Comparison of ENCODE assay signal across 18 cellular contexts in genomic region chr4:181701911-181702310, GRCh38.
"Had no signal": no experiment of that assay in that cellular context is flagged by ENCODE, and none has a peak within 500 bp of the region (broad histone marks: within the 10 kb centered on the region; RNA-seq: fewer than 3 reads in every experiment).

No MANE protein-coding gene starts in this region.

- H3K27me3 Mint-ChIP-seq: activated naive CD8-positive, alpha-beta T cell; activated T-cell treated with anti-CD3 and anti-CD28 coated beads, Interleukin-2, amount 50 U/mL, for 24 hours; activated T-helper 17 cell treated with anti-CD3 and anti-CD28 coated beads, Interleukin-2, amount 50 U/mL, for 72 hours had no signal

- H3K27ac ChIP-seq: adrenal gland, ascending aorta, foreskin keratinocyte, left ventricle myocardium inferior, prostate gland, thoracic aorta, upper lobe of left lung, WERI-Rb-1 had no signal

- DNase-seq: activated T-cell treated with anti-CD3 and anti-CD28 coated beads, Interleukin-2, amount 50 U/mL, for 24 hours; adrenal gland; central memory CD4-positive, alpha-beta T cell; effector memory CD4-positive, alpha-beta T cell; foreskin keratinocyte; immature natural killer cell; left ventricle myocardium inferior; midbrain; natural killer cell; stimulated activated CD4-positive, alpha-beta T cell treated with anti-CD3 and anti-CD28 coated beads, Interleukin-4, amount 100 ng/mL, for 24 hours; stimulated activated naive CD4-positive, alpha-beta T cell treated with Interleukin-2 at 50 U/mL for 16 hours; upper lobe of left lung; WERI-Rb-1 had no signal

- H3K27me3 ChIP-seq: adrenal gland, ascending aorta, foreskin keratinocyte, upper lobe of left lung had no signal

- H3K4me3 Mint-ChIP-seq: activated naive CD8-positive, alpha-beta T cell; activated T-cell treated with anti-CD3 and anti-CD28 coated beads, Interleukin-2, amount 50 U/mL, for 24 hours; activated T-helper 17 cell treated with anti-CD3 and anti-CD28 coated beads, Interleukin-2, amount 50 U/mL, for 72 hours; immature natural killer cell; natural killer cell had no signal

- H3K36me3 Mint-ChIP-seq: activated naive CD8-positive, alpha-beta T cell; immature natural killer cell; natural killer cell had no signal

- H3K4me1 ChIP-seq: adrenal gland, ascending aorta, foreskin keratinocyte, left ventricle myocardium inferior, prostate gland, upper lobe of left lung had no signal

- H3K9me3 ChIP-seq: adrenal gland, ascending aorta, left ventricle myocardium inferior, prostate gland, thoracic aorta, upper lobe of left lung had no signal

- H3K4me1 Mint-ChIP-seq: activated T-helper 17 cell treated with anti-CD3 and anti-CD28 coated beads, Interleukin-2, amount 50 U/mL, for 72 hours; immature natural killer cell; natural killer cell had no signal

- ATAC-seq: activated T-helper 17 cell treated with anti-CD3 and anti-CD28 coated beads, Interleukin-2, amount 50 U/mL, for 72 hours; foreskin keratinocyte; natural killer cell had no signal

- H3K36me3 ChIP-seq: adrenal gland, ascending aorta, left ventricle myocardium inferior, prostate gland, thoracic aorta, upper lobe of left lung, WERI-Rb-1 had no signal

- H3K4me3 ChIP-seq: adrenal gland, ascending aorta, left ventricle myocardium inferior, prostate gland, thoracic aorta, upper lobe of left lung had no signal

- H3K27ac Mint-ChIP-seq: activated naive CD8-positive, alpha-beta T cell; activated T-cell treated with anti-CD3 and anti-CD28 coated beads, Interleukin-2, amount 50 U/mL, for 24 hours; activated T-helper 17 cell treated with anti-CD3 and anti-CD28 coated beads, Interleukin-2, amount 50 U/mL, for 72 hours; immature natural killer cell; natural killer cell had no signal
